In the genomic region with DNA sequence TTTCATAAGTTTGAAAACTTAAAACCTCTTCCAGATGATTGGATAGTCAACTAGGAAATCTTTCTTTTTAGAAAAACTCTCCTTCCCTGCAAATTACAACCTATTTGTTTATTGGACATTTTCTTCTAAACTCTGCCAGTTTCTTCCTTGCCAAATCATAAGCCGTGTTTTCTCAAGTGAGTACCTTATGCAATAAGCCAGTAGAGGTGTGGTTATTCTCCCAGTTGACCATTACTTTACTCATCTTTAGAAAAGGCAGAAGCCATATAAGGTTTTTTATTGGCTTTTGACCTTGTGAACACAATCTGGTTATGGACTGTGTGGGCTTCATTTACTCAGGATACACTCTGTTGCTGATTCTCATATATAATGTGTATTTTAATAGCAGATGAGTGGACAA, we compare ENCODE assay signal across 26 cellular contexts. TPM values are rescaled to one million over a fixed set of nuclear protein-coding genes. Genes with fewer than 3 reads are reported as not detected.
DNase-seq lines count a peak whose midpoint lies in the region; ATAC-seq and TF ChIP-seq lines count a peak whose summit lies in the region.
"Had no signal": no experiment of that assay in that cellular context is flagged by ENCODE, and none has a peak within 500 bp of the region (broad histone marks: within the 10 kb centered on the region; RNA-seq: fewer than 3 reads in every experiment).

No MANE protein-coding gene starts in this region.

- 56 to 89% methylated on average over 1 of the region's 1 CpG for WGBS in gastroesophageal sphincter (ENCODE audit: low coverage in 1 of 2), 2 donors

- POLR2A ChIA-PET in activated naive CD8-positive, alpha-beta T cell treated with anti-CD3 and anti-CD28 coated beads, Interleukin-2, amount 10 ng/mL, durations not matched to agents 7 days and 5 days (lab: Charles Lee), result no interaction called here

- no peaks in the 10 kb centered on the region for H3K9me3 Mint-ChIP-seq in activated naive CD4-positive, alpha-beta T cell treated with anti-CD3 and anti-CD28 coated beads, Interleukin-2, amount 10 ng/mL, durations not matched to agents 7 days and 5 days
- H3K9me3 Mint-ChIP-seq in activated naive CD8-positive, alpha-beta T cell treated with anti-CD3 and anti-CD28 coated beads, Interleukin-2, amount 10 ng/mL, durations not matched to agents 7 days and 5 days, result no peaks in the 10 kb centered on the region
- H3K9me3 Mint-ChIP-seq: activated T-helper 2 cell treated with anti-CD3 and anti-CD28 coated beads, Interferon-gamma antibody, Interleukin-2, Interleukin-4, amounts not matched to agents 10 μg/mL and 5 μg/mL and 100 μg/mL, durations not matched to agents 14 hours and 24 hours and 36 hours; brain; naive B cell had no signal

- H3K4me1 ChIP-seq in gastroesophageal sphincter, result no peaks in the 10 kb centered on the region
- H3K4me1 ChIP-seq: SJCRH30 had no signal

- no peak for TF ChIP-seq EP300 in gastroesophageal sphincter (IDR thresholded peaks at IDR 0.05)

- DNase-seq in activated naive CD4-positive, alpha-beta T cell treated with anti-CD3 and anti-CD28 coated beads, Interleukin-2, amount 10 ng/mL, durations not matched to agents 7 days and 5 days, result no peak
- DNase-seq in activated naive CD4-positive, alpha-beta T cell treated with anti-CD3 and anti-CD28 coated beads, Interleukin-2, amount 50 U/mL, for 16 hours, result no peak
- DNase-seq in activated naive CD8-positive, alpha-beta T cell treated with anti-CD3 and anti-CD28 coated beads, Interleukin-2, amount 10 ng/mL, durations not matched to agents 7 days and 5 days, result no peak
- peak; percentile 19 for DNase-seq in stromal cell of bone marrow (ENCODE audit: low read depth)
- no peak for DNase-seq in retina
- DNase-seq: foreskin fibroblast; H7; heart left ventricle; IMR-90; left cardiac atrium; naive B cell; NCI-H1092 treated with DMSO at 0.1 percent for 48 hours; NCI-H187 treated with DMSO at 0.1 percent for 48 hours; NCI-H2171 treated with DMSO at 0.1 percent for 48 hours; NCI-H524; nucleus accumbens; SJCRH30; stimulated activated naive CD4-positive, alpha-beta T cell treated with Interleukin-2 at 50 U/mL for 16 hours; T1000; WERI-Rb-1 had no signal

- no peak overlapping the region for H3K4me3 ChIP-seq in gastroesophageal sphincter
- H3K4me3 ChIP-seq: heart left ventricle, SJCRH30 had no signal

- peak overlapping the region; percentile 13 for H3K27ac Mint-ChIP-seq in activated naive CD4-positive, alpha-beta T cell treated with anti-CD3 and anti-CD28 coated beads, Interleukin-2, amount 10 ng/mL, durations not matched to agents 7 days and 5 days
- H3K27ac Mint-ChIP-seq in activated naive CD8-positive, alpha-beta T cell treated with anti-CD3 and anti-CD28 coated beads, Interleukin-2, amount 10 ng/mL, durations not matched to agents 7 days and 5 days, result peak overlapping the region; percentile 1
- H3K27ac Mint-ChIP-seq: activated T-helper 2 cell treated with anti-CD3 and anti-CD28 coated beads, Interferon-gamma antibody, Interleukin-2, Interleukin-4, amounts not matched to agents 10 μg/mL and 5 μg/mL and 100 μg/mL, durations not matched to agents 14 hours and 24 hours and 36 hours had no signal

- TF ChIP-seq POLR2A in gastroesophageal sphincter (IDR thresholded peaks at IDR 0.05), result no peak

- H3K27ac ChIP-seq in gastroesophageal sphincter, result no peak overlapping the region
- H3K27ac ChIP-seq: heart left ventricle, SJCRH30, WERI-Rb-1 had no signal

- H3K9me3 ChIP-seq in gastroesophageal sphincter, result no peaks in the 10 kb centered on the region
- H3K9me3 ChIP-seq: heart left ventricle, SJCRH30 had no signal

- no peak for TF ChIP-seq CTCF in gastroesophageal sphincter (IDR thresholded peaks at IDR 0.05)

- H3K36me3 ChIP-seq in gastroesophageal sphincter, result peaks cover 3 to 81% of the 10 kb centered on the region in 2 donors

- peaks cover 30% of the 10 kb centered on the region for H3K36me3 Mint-ChIP-seq in activated naive CD4-positive, alpha-beta T cell treated with anti-CD3 and anti-CD28 coated beads, Interleukin-2, amount 10 ng/mL, durations not matched to agents 7 days and 5 days
- peaks cover 8% of the 10 kb centered on the region for H3K36me3 Mint-ChIP-seq in activated naive CD8-positive, alpha-beta T cell treated with anti-CD3 and anti-CD28 coated beads, Interleukin-2, amount 10 ng/mL, durations not matched to agents 7 days and 5 days

- H3K27me3 ChIP-seq in gastroesophageal sphincter, result no peaks in the 10 kb centered on the region
- H3K27me3 ChIP-seq: heart left ventricle, SJCRH30 had no signal

- no peaks in the 10 kb centered on the region for H3K4me1 Mint-ChIP-seq in activated naive CD4-positive, alpha-beta T cell treated with anti-CD3 and anti-CD28 coated beads, Interleukin-2, amount 10 ng/mL, durations not matched to agents 7 days and 5 days
- H3K4me1 Mint-ChIP-seq in activated naive CD8-positive, alpha-beta T cell treated with anti-CD3 and anti-CD28 coated beads, Interleukin-2, amount 10 ng/mL, durations not matched to agents 7 days and 5 days, result peaks cover 4% of the 10 kb centered on the region
- H3K4me1 Mint-ChIP-seq: brain had no signal

- no peaks in the 10 kb centered on the region for H3K27me3 Mint-ChIP-seq in activated naive CD4-positive, alpha-beta T cell treated with anti-CD3 and anti-CD28 coated beads, Interleukin-2, amount 10 ng/mL, durations not matched to agents 7 days and 5 days
- no peaks in the 10 kb centered on the region for H3K27me3 Mint-ChIP-seq in activated naive CD8-positive, alpha-beta T cell treated with anti-CD3 and anti-CD28 coated beads, Interleukin-2, amount 10 ng/mL, durations not matched to agents 7 days and 5 days
- H3K27me3 Mint-ChIP-seq: brain, naive B cell had no signal

- no peak overlapping the region for H3K4me3 Mint-ChIP-seq in activated naive CD4-positive, alpha-beta T cell treated with anti-CD3 and anti-CD28 coated beads, Interleukin-2, amount 10 ng/mL, durations not matched to agents 7 days and 5 days
- no peak overlapping the region for H3K4me3 Mint-ChIP-seq in activated naive CD8-positive, alpha-beta T cell treated with anti-CD3 and anti-CD28 coated beads, Interleukin-2, amount 10 ng/mL, durations not matched to agents 7 days and 5 days
- H3K4me3 Mint-ChIP-seq: brain, naive B cell had no signal

- no peak for ATAC-seq in activated naive CD8-positive, alpha-beta T cell treated with anti-CD3 and anti-CD28 coated beads, Interleukin-2, amount 10 ng/mL, durations not matched to agents 7 days and 5 days (ENCODE audit: low read depth)
- ATAC-seq in gastroesophageal sphincter (peak; percentile 84), HG02981 (IDR thresholded peaks at IDR 0.05; ENCODE audit: unreplicated experiment) (no peak), GM21447 (IDR thresholded peaks at IDR 0.05; ENCODE audit: unreplicated experiment) (no peak)
- ATAC-seq: heart left ventricle, Panc1 had no signal

- CTCF ChIA-PET in activated naive CD4-positive, alpha-beta T cell treated with anti-CD3 and anti-CD28 coated beads, Interleukin-2, amount 10 ng/mL, durations not matched to agents 7 days and 5 days (lab: Charles Lee), result no interaction called here

RNA-seq across cellular contexts. Expression of gene ACTR6, which starts 14.6 kb away (rescaled TPM):
- total RNA-seq in activated naive CD8-positive, alpha-beta T cell treated with anti-CD3 and anti-CD28 coated beads, Interleukin-2, amount 10 ng/mL, durations not matched to agents 7 days and 5 days, result 10 to 100 TPM; 36.0 to 38.2 TPM
- 10 to 100 TPM; 11.6 to 30.8 (median 17.5) TPM for total RNA-seq in gastroesophageal sphincter

RNA-seq across cellular contexts. Expression of gene DEPDC4, which starts 51.7 kb away (rescaled TPM):
- total RNA-seq in activated naive CD8-positive, alpha-beta T cell treated with anti-CD3 and anti-CD28 coated beads, Interleukin-2, amount 10 ng/mL, durations not matched to agents 7 days and 5 days, result 1 to 10 TPM; 2.0 to 2.3 TPM
- total RNA-seq in gastroesophageal sphincter, result 1 to 10 TPM in 1 of 4 donors, under 1 TPM in 1, not detected in 2; 0.89 to 2.0 TPM

RNA-seq across cellular contexts. Expression of gene SCYL2, which starts 51.8 kb away (rescaled TPM):
- 10 to 100 TPM; 37.2 to 37.8 TPM for total RNA-seq in activated naive CD8-positive, alpha-beta T cell treated with anti-CD3 and anti-CD28 coated beads, Interleukin-2, amount 10 ng/mL, durations not matched to agents 7 days and 5 days
- total RNA-seq in gastroesophageal sphincter, result 10 to 100 TPM; 51.0 to 72.8 (median 61.4) TPM
